Comparison of ENCODE assay signal across 1 cellular context in the genomic region with DNA sequence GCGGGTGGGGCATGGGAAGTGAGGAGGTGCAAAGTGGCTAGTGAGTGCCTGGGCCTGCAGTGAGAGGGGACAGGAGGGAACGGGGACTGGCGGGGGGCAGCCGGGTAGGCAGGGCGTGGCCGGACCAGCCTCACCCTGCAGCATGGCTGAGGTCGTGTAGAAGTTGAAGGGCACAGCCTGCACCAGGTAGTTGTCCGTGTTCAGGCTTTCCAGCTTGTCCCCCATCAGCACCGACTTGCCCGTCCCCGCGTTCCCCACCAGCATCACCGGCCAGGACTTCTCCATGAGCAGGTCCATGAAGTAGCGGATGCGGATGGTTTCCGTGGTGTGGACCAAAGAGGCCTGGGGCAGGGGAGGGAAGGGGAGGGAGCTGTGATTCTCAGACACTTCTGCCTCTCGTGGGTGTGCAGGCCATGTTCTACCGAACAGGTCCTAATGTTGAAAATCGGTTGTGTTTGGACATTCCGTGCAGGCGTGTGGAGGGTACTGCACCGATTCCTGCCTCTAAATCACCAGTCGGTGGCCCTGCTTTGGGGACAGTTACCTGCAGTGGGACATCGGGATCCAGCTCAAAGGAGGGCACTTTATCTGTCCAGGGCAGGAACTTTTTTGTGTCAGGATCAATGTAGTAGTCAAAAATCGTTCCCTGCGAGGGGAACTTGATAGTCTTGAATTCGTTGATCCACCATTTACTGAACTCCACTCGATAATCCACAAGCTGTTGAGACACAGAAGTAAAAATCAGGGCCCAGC.
TF ChIP-seq lines count a peak whose summit lies in the region.

No MANE protein-coding gene starts in this region.

TF ChIP-seq in K562, 482 proteins besides CTCF, POLR2A, EP300 and RAD21:
- TF ChIP-seq MAFF (IDR thresholded peaks at IDR 0.05; ENCODE audit: low read length) (no peak), GTF2A2 (tag; IDR thresholded peaks at IDR 0.05) (no peak), ZNF764 (CRISPR knock-in tag; IDR thresholded peaks at IDR 0.05; ENCODE audit: low read depth) (no peak), RUNX1 (IDR thresholded peaks at IDR 0.05; ENCODE audit: low read depth) (no peak), FOXP1 (CRISPR knock-in tag; IDR thresholded peaks at IDR 0.05) (no peak), CHD4 (IDR thresholded peaks at IDR 0.05; ENCODE audit: insufficient read depth, insufficient replicate concordance, low read depth, low read length, poor library complexity, severe bottlenecking) (no peak), ZNF41 (CRISPR knock-in tag; conservative IDR thresholded peaks at IDR 0.05) (no peak), ZNF263 (CRISPR knock-in tag; IDR thresholded peaks at IDR 0.05; ENCODE audit: borderline replicate concordance) (no peak), ZBTB17 (CRISPR knock-in tag; IDR thresholded peaks at IDR 0.05) (no peak), NFE2L1 (tag; IDR thresholded peaks at IDR 0.05; ENCODE audit: borderline replicate concordance, low read depth) (no peak), MCM7 (IDR thresholded peaks at IDR 0.05) (no peak), NELFE (IDR thresholded peaks at IDR 0.05; ENCODE audit: insufficient read depth, insufficient read length) (no peak), U2AF1 (optimal IDR thresholded peaks at IDR 0.05; ENCODE audit: low read depth, low read length) (no peak), ZNF583 (CRISPR knock-in tag; IDR thresholded peaks at IDR 0.05) (no peak), PHB (CRISPR knock-in tag; IDR thresholded peaks at IDR 0.05) (no peak), DACH1 (IDR thresholded peaks at IDR 0.05; ENCODE audit: partially characterized antibody) (no peak), BRF1 (IDR thresholded peaks at IDR 0.05; ENCODE audit: borderline replicate concordance, extremely low read depth, insufficient read length) (no peak), ZNF830 (CRISPR knock-in tag; IDR thresholded peaks at IDR 0.05) (no peak)
- TF ChIP-seq, protein P1, sequence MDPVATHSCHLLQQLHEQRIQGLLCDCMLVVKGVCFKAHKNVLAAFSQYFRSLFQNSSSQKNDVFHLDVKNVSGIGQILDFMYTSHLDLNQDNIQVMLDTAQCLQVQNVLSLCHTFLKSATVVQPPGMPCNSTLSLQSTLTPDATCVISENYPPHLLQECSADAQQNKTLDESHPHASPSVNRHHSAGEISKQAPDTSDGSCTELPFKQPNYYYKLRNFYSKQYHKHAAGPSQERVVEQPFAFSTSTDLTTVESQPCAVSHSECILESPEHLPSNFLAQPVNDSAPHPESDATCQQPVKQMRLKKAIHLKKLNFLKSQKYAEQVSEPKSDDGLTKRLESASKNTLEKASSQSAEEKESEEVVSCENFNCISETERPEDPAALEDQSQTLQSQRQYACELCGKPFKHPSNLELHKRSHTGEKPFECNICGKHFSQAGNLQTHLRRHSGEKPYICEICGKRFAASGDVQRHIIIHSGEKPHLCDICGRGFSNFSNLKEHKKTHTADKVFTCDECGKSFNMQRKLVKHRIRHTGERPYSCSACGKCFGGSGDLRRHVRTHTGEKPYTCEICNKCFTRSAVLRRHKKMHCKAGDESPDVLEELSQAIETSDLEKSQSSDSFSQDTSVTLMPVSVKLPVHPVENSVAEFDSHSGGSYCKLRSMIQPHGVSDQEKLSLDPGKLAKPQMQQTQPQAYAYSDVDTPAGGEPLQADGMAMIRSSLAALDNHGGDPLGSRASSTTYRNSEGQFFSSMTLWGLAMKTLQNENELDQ (CRISPR knock-in tag; IDR thresholded peaks at IDR 0.05; ENCODE audit: borderline replicate concordance), result no peak
- TF ChIP-seq, protein P2, sequence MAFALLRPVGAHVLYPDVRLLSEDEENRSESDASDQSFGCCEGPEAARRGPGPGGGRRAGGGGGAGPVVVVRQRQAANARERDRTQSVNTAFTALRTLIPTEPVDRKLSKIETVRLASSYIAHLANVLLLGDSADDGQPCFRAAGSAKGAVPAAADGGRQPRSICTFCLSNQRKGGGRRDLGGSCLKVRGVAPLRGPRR (CRISPR knock-in tag; IDR thresholded peaks at IDR 0.05), result no peak
